ENCODE assay signal across 34 cellular contexts in the genomic region with DNA sequence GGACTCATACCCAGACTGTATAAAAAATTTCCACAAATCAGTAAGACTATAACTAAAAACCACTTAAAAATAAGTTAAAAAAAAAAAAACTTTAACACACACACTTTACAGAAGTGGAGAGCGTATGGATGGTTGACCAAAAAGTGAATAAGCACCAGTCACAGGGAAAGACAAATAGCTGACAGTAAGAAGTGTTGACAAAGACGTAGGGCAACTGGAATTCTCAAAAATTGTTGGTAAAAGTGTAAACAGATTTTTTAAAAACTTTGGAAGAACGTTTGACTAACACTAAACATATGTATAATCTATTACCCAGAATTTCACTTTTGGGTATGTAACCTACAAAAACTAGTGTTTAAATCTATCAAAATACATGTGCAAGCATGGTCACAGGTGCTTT.
A peak's percentile ranks its signal among the peaks of the same experiment; 100 is the strongest.
DNase-seq lines count a peak whose midpoint lies in the region; ATAC-seq, FAIRE-seq and TF ChIP-seq lines count a peak whose summit lies in the region.
"Had no signal": no experiment of that assay in that cellular context is flagged by ENCODE, and none has a peak within 500 bp of the region (broad histone marks: within the 10 kb centered on the region; RNA-seq: fewer than 3 reads in every experiment).

No MANE protein-coding gene starts in this region.

- peaks cover 0 to 13% (median 2%) of the 10 kb centered on the region in 3 donors for H3K36me3 Mint-ChIP-seq in CD8-positive, alpha-beta memory T cell
- peaks cover 18% of the 10 kb centered on the region for H3K36me3 Mint-ChIP-seq in natural killer cell treated with Interleukin-12 subunit alpha and Interleukin-12 subunit beta and Interleukin-15 and Interleukin-18, amount 100 ng/mL, for 72 hours
- H3K36me3 Mint-ChIP-seq: CD14-positive monocyte; CD4-positive, CD25-positive, alpha-beta regulatory T cell; CD8-positive, alpha-beta T cell had no signal

- H3K4me2 ChIP-seq in HepG2 (ENCODE audit: low read depth, low read length) (no peak overlapping the region), K562 (ENCODE audit: insufficient read depth, low read length) (no peak overlapping the region)
- H3K4me2 ChIP-seq: A549; BLaER1; BLaER1 treated with 17β-estradiol and CSF1 and Interleukin-3, amounts not matched to agents 10 nM and 100 nM had no signal

- POLR2A ChIA-PET in HepG2 (lab: Yijun Ruan, JAX) = no interaction called here
- POLR2A ChIA-PET in K562 (lab: Yijun Ruan, JAX) = no interaction called here
- POLR2A ChIA-PET in CD8-positive, alpha-beta memory T cell (lab: Charles Lee) = no interaction called here

- BruUV-seq in HepG2 (replicated peaks; lab: Mats Ljungman, UMichigan) (no TSS peak), K562 (replicated peaks; lab: Mats Ljungman, UMichigan) (no TSS peak)

- H4K20me1 ChIP-seq in HepG2 (ENCODE audit: insufficient read depth, low read length) (no peaks in the 10 kb centered on the region), K562 (replicated peaks; ENCODE audit: control insufficient read depth, insufficient read depth, low read length) (no peaks in the 10 kb centered on the region)
- H4K20me1 ChIP-seq: BLaER1; BLaER1 treated with 17β-estradiol and CSF1 and Interleukin-3, amounts not matched to agents 10 nM and 100 nM had no signal

- WGBS in HepG2 (ENCODE audit: low lambda C conversion rate) = 85% methylated on average over 3 of the region's 3 CpGs
- WGBS in right lobe of liver (ENCODE audit: insufficient coverage, low coverage, low lambda C conversion rate, missing lambda C conversion rate) = 84% methylated on average over 3 of the region's 3 CpGs
- WGBS in K562 (ENCODE audit: insufficient coverage, low coverage, missing lambda C conversion rate) = 47% methylated on average over 3 of the region's 3 CpGs

- H3K36me3 ChIP-seq in HepG2 (replicated peaks in 1 of 2; ENCODE audit: control insufficient read depth in 1 of 2, insufficient read depth in 2 of 2, low read length in 2 of 2) (no peaks in the 10 kb centered on the region), right lobe of liver (no peaks in the 10 kb centered on the region), NT2/D1 (ENCODE audit: insufficient read depth, insufficient read length, low read length) (no peaks in the 10 kb centered on the region), K562 (ENCODE audit: control insufficient read depth, insufficient read depth, low read length) (no peaks in the 10 kb centered on the region)
- H3K36me3 ChIP-seq in CD8-positive, alpha-beta memory T cell (ENCODE audit: insufficient read depth, low read length) = no peaks in the 10 kb centered on the region
- H3K36me3 ChIP-seq: BE2C; BLaER1; BLaER1 treated with 17β-estradiol and CSF1 and Interleukin-3, amounts not matched to agents 10 nM and 100 nM had no signal

- intact Hi-C loops in HepG2 (cut with micrococcal nuclease; ENCODE audit: unreplicated experiment) (no loop called here), right lobe of liver (cut with DNase I) (no loop called here), K562 (cut with micrococcal nuclease) (no loop called here)

- TF ChIP-seq RAD21 in HepG2 (CRISPR knock-in tag; IDR thresholded peaks at IDR 0.05) (no peak), K562 (CRISPR knock-in tag; conservative IDR thresholded peaks at IDR 0.05 in 1 of 2, IDR thresholded peaks at IDR 0.05 in 1 of 2) (no peak)

- peaks cover 7% of the 10 kb centered on the region; the same call in 1 of the 2 replicates for H3K9me3 ChIP-seq in HepG2 (ENCODE audit: low read length)
- no peaks in the 10 kb centered on the region for H3K9me3 ChIP-seq in right lobe of liver
- peaks cover 4% of the 10 kb centered on the region; the same call in 1 of the 2 replicates for H3K9me3 ChIP-seq in NT2/D1 (ENCODE audit: insufficient read depth, low read length)
- peaks cover 3% of the 10 kb centered on the region for H3K9me3 ChIP-seq in K562 (replicated peaks; ENCODE audit: control insufficient read depth, insufficient read depth, low read depth, low read length)
- no peaks in the 10 kb centered on the region for H3K9me3 ChIP-seq in CD8-positive, alpha-beta memory T cell (ENCODE audit: low read length)
- H3K9me3 ChIP-seq: A549, BE2C, Caco-2 had no signal

- ATAC-seq in HepG2 (no peak), right lobe of liver (no peak), K562 (no peak)
- ATAC-seq in natural killer cell treated with Interleukin-12 subunit alpha and Interleukin-12 subunit beta and Interleukin-15 and Interleukin-18, amount 100 ng/mL, for 72 hours = no peak
- ATAC-seq: A549; CD8-positive, alpha-beta T cell had no signal

- H3K27me3 Mint-ChIP-seq in CD8-positive, alpha-beta memory T cell = peaks cover 3 to 52% of the 10 kb centered on the region in 2 donors
- H3K27me3 Mint-ChIP-seq in natural killer cell treated with Interleukin-12 subunit alpha and Interleukin-12 subunit beta and Interleukin-15 and Interleukin-18, amount 100 ng/mL, for 72 hours = peaks cover 0 to 7% of the 10 kb centered on the region in 2 donors
- H3K27me3 Mint-ChIP-seq: B cell had no signal

- H3K27me3 ChIP-seq in HepG2 (ENCODE audit: control insufficient read depth in 1 of 2, insufficient read depth in 2 of 2, low read length in 2 of 2) = no peaks in the 10 kb centered on the region; a peak in 1 of 5 replicates
- H3K27me3 ChIP-seq in right lobe of liver = no peaks in the 10 kb centered on the region
- no peaks in the 10 kb centered on the region for H3K27me3 ChIP-seq in NT2/D1 (ENCODE audit: insufficient read depth, insufficient read length)
- no peaks in the 10 kb centered on the region for H3K27me3 ChIP-seq in K562 (ENCODE audit: control insufficient read depth in 2 of 2, insufficient read depth in 2 of 2, low read length in 2 of 2)
- no peaks in the 10 kb centered on the region for H3K27me3 ChIP-seq in CD8-positive, alpha-beta memory T cell (ENCODE audit: insufficient read depth, low read length, poor library complexity, severe bottlenecking)
- H3K27me3 ChIP-seq: BE2C; BLaER1; BLaER1 treated with 17β-estradiol and CSF1 and Interleukin-3, amounts not matched to agents 10 nM and 100 nM had no signal

- H3K4me1 Mint-ChIP-seq in CD8-positive, alpha-beta memory T cell = no peaks in the 10 kb centered on the region
- H3K4me1 Mint-ChIP-seq in natural killer cell treated with Interleukin-12 subunit alpha and Interleukin-12 subunit beta and Interleukin-15 and Interleukin-18, amount 100 ng/mL, for 72 hours (ENCODE audit: low read depth in 2 of 2) = no peaks in the 10 kb centered on the region
- H3K4me1 Mint-ChIP-seq: B cell; CD4-positive, alpha-beta memory T cell; CD4-positive, CD25-positive, alpha-beta regulatory T cell had no signal

- H2AFZ ChIP-seq in HepG2 (ENCODE audit: low read length) (no peak overlapping the region), K562 (ENCODE audit: low read depth, low read length) (no peak overlapping the region)

- in situ Hi-C loops in HepG2 (cut with HindIII; ENCODE audit: extremely low pct_ligation_motif_present, low pct_unique_long_range_greater_than_20kb) = no loop called here
- in situ Hi-C loops in K562 (cut with MboI) = no loop called here

- no peak for TF ChIP-seq POLR2A in HepG2 (IDR thresholded peaks at IDR 0.05; ENCODE audit: insufficient read depth in 1 of 2, low read depth in 2 of 2, low read length in 2 of 2)
- TF ChIP-seq POLR2A in right lobe of liver (IDR thresholded peaks at IDR 0.05) = no peak
- no peak for TF ChIP-seq POLR2A in K562 (conservative IDR thresholded peaks at IDR 0.05)

- TF ChIP-seq EP300 in HepG2 (IDR thresholded peaks at IDR 0.05; ENCODE audit: low read depth in 2 of 2, low read length in 2 of 2) = no peak
- no peak for TF ChIP-seq EP300 in HepG2 (CRISPR knock-in tag; IDR thresholded peaks at IDR 0.05; ENCODE audit: borderline replicate concordance)
- TF ChIP-seq EP300 in K562 (IDR thresholded peaks at IDR 0.05; ENCODE audit: low read length) = no peak

- no peak overlapping the region for H3K9ac ChIP-seq in HepG2 (ENCODE audit: insufficient read depth, low read depth, low read length)
- no peak overlapping the region for H3K9ac ChIP-seq in NT2/D1 (ENCODE audit: insufficient read length, low read depth)
- H3K9ac ChIP-seq in K562 (ENCODE audit: insufficient read depth in 1 of 2, low read depth in 2 of 2, low read length in 2 of 2) = no peak overlapping the region
- H3K9ac ChIP-seq: BLaER1; BLaER1 treated with 17β-estradiol and CSF1 and Interleukin-3, amounts not matched to agents 10 nM and 100 nM had no signal

- H3K27ac Mint-ChIP-seq in CD8-positive, alpha-beta memory T cell = no peak overlapping the region
- no peak overlapping the region for H3K27ac Mint-ChIP-seq in natural killer cell treated with Interleukin-12 subunit alpha and Interleukin-12 subunit beta and Interleukin-15 and Interleukin-18, amount 100 ng/mL, for 72 hours
- H3K27ac Mint-ChIP-seq: B cell; CD14-positive monocyte; CD4-positive, alpha-beta memory T cell; CD4-positive, alpha-beta T cell; CD8-positive, alpha-beta T cell had no signal

- DNase-seq in HepG2 (ENCODE audit: low spot score) (no peak), right lobe of liver (no peak), NT2/D1 (ENCODE audit: low read depth, low spot score) (no peak), K562 (ENCODE audit: extremely low read depth in 1 of 4, low spot score in 3 of 4) (no peak)
- DNase-seq in CD8-positive, alpha-beta memory T cell = no peak
- no peak for DNase-seq in natural killer cell treated with Interleukin-12 subunit alpha and Interleukin-12 subunit beta and Interleukin-15 and Interleukin-18, amount 100 ng/mL, for 72 hours (ENCODE audit: low spot score)
- DNase-seq: 8988T; ACHN; AML-193; BE2C; C1 segment of cervical spinal cord; Caco-2; Calu3; CD4-positive, alpha-beta memory T cell; CD4-positive, alpha-beta T cell; CD4-positive, CD25-positive, alpha-beta regulatory T cell; CD8-positive, alpha-beta T cell; COR-L47; DMS 273 treated with DMSO at 0.1 percent for 48 hours; DMS153; DMS53; DMS79; DMS79 treated with DMSO at 0.1 percent for 48 hours; DND-41; EL had no signal

- H3K79me2 ChIP-seq in HepG2 (ENCODE audit: insufficient read depth, low read length) (no peaks in the 10 kb centered on the region), K562 (ENCODE audit: control insufficient read depth, insufficient read depth, low read length) (no peaks in the 10 kb centered on the region)

- no peaks in the 10 kb centered on the region for H3K9me1 ChIP-seq in K562 (ENCODE audit: control insufficient read depth, insufficient read depth, low read length)

- TF ChIP-seq CTCF in HepG2 (CRISPR knock-in tag; IDR thresholded peaks at IDR 0.05) (no peak), right lobe of liver (IDR thresholded peaks at IDR 0.05) (no peak), K562 (IDR thresholded peaks at IDR 0.05 in 2 of 3, conservative IDR thresholded peaks at IDR 0.05 in 1 of 3; ENCODE audit: insufficient read depth in 2 of 3, low read depth in 1 of 3, low read length in 3 of 3) (no peak)

- H3K27ac ChIP-seq in HepG2 (ENCODE audit: extremely low read length, insufficient read depth, low read length) = no peak overlapping the region
- no peak overlapping the region for H3K27ac ChIP-seq in right lobe of liver
- H3K27ac ChIP-seq in K562 (ENCODE audit: extremely low read depth, low read depth, low read length) = no peak overlapping the region
- no peak overlapping the region for H3K27ac ChIP-seq in CD8-positive, alpha-beta memory T cell (ENCODE audit: low read depth, low read length)
- H3K27ac ChIP-seq: 22Rv1; A549; BLaER1; BLaER1 treated with 17β-estradiol and CSF1 and Interleukin-3, amounts not matched to agents 10 nM and 100 nM; C4-2B had no signal

- H3K4me3 ChIP-seq in HepG2 (replicated peaks in 1 of 3; ENCODE audit: insufficient read depth in 1 of 3, low read depth in 2 of 3, low read length in 3 of 3) = no peak overlapping the region
- no peak overlapping the region for H3K4me3 ChIP-seq in right lobe of liver
- peak overlapping the region; percentile 1 for H3K4me3 ChIP-seq in NT2/D1 (ENCODE audit: insufficient read length, low read depth)
- no peak overlapping the region for H3K4me3 ChIP-seq in K562
- H3K4me3 ChIP-seq in CD8-positive, alpha-beta memory T cell (ENCODE audit: low read length) = no peak overlapping the region
- H3K4me3 ChIP-seq: A549; BLaER1; BLaER1 treated with 17β-estradiol and CSF1 and Interleukin-3, amounts not matched to agents 10 nM and 100 nM had no signal

- peaks cover 4 to 21% (median 7%) of the 10 kb centered on the region in 5 donors for H3K9me3 Mint-ChIP-seq in CD8-positive, alpha-beta memory T cell
- peaks cover 1% of the 10 kb centered on the region for H3K9me3 Mint-ChIP-seq in natural killer cell treated with Interleukin-12 subunit alpha and Interleukin-12 subunit beta and Interleukin-15 and Interleukin-18, amount 100 ng/mL, for 72 hours

- no peak overlapping the region for H3K4me3 Mint-ChIP-seq in CD8-positive, alpha-beta memory T cell
- H3K4me3 Mint-ChIP-seq in natural killer cell treated with Interleukin-12 subunit alpha and Interleukin-12 subunit beta and Interleukin-15 and Interleukin-18, amount 100 ng/mL, for 72 hours = no peak overlapping the region
- H3K4me3 Mint-ChIP-seq: B cell; CD14-positive monocyte; CD4-positive, alpha-beta memory T cell; CD4-positive, alpha-beta T cell; CD4-positive, CD25-positive, alpha-beta regulatory T cell; CD8-positive, alpha-beta T cell had no signal

- FAIRE-seq in HepG2 (lab: Jason Lieb, UNC) = no peak
- FAIRE-seq in K562 (lab: Jason Lieb, UNC) = no peak
- FAIRE-seq: A204.1, A549, D721Med had no signal

- CTCF ChIA-PET in HepG2 (lab: Yijun Ruan, JAX; ENCODE audit: low intra/inter-chr PET ratio, low total read pairs) = no interaction called here
- CTCF ChIA-PET in K562 (lab: Yijun Ruan, JAX; ENCODE audit: low intra/inter-chr PET ratio) = no interaction called here
- CTCF ChIA-PET in CD8-positive, alpha-beta memory T cell (lab: Charles Lee) = no interaction called here

- H3K4me1 ChIP-seq in HepG2 (ENCODE audit: insufficient read depth, low read length) (peaks cover 17% of the 10 kb centered on the region), right lobe of liver (no peaks in the 10 kb centered on the region), NT2/D1 (ENCODE audit: insufficient read depth, insufficient read length) (no peaks in the 10 kb centered on the region), K562 (replicated peaks in 1 of 2; ENCODE audit: control insufficient read depth in 2 of 2, insufficient read depth in 2 of 2, low read length in 2 of 2) (no peaks in the 10 kb centered on the region)
- no peaks in the 10 kb centered on the region for H3K4me1 ChIP-seq in CD8-positive, alpha-beta memory T cell (ENCODE audit: insufficient read depth, low read length)
- H3K4me1 ChIP-seq: A549, Caco-2 had no signal
